In genomic region chr4:129488427-129488826, GRCh38 we compare ENCODE assay signal across 25 cellular contexts.
"Had no signal": no experiment of that assay in that cellular context is flagged by ENCODE, and none has a peak within 500 bp of the region (broad histone marks: within the 10 kb centered on the region; RNA-seq: fewer than 3 reads in every experiment).

No MANE protein-coding gene starts in this region.

- H3K27me3 Mint-ChIP-seq: IgD-negative memory B cell had no signal

- H3K4me3 ChIP-seq: K562, SJSA1, SK-N-MC had no signal

- H3K36me3 ChIP-seq: SJSA1 had no signal

- H3K4me2 ChIP-seq: KMS-11 had no signal

- H3K27ac Mint-ChIP-seq: IgD-negative memory B cell had no signal

- H3K9me3 ChIP-seq: SJSA1 had no signal

- H3K4me1 Mint-ChIP-seq: IgD-negative memory B cell had no signal

- DNase-seq: MV-4-11; NCI-H1048; NCI-H1105; NCI-H1417; NCI-H1436 treated with DMSO at 0.1 percent for 48 hours; NCI-H1694; NCI-H1930; NCI-H2081; NCI-H2107; NCI-H2227 treated with DMSO at 0.1 percent for 48 hours; NCI-H446; NCI-H510A; NCI-H524 treated with DMSO at 0.1 percent for 48 hours; NCI-H69; NCI-H774; NK-92 treated with Interleukin-12 subunit alpha and Interleukin-12 subunit beta, amount 100 ng/mL, for 24 hours; SHP77; T-helper 2 cell had no signal

- H3K36me3 Mint-ChIP-seq: IgD-negative memory B cell had no signal

- H3K27ac ChIP-seq: HL-60, KMS-11, RWPE1, SJSA1, SK-N-MC had no signal

- H3K27me3 ChIP-seq: SJSA1 had no signal

- H3K4me3 Mint-ChIP-seq: IgD-negative memory B cell had no signal

- H3K9ac ChIP-seq: KMS-11 had no signal

- H3K4me1 ChIP-seq: SJSA1 had no signal
